ENCODE assay signal across 31 cellular contexts in genomic region chr19:36073121-36073876, GRCh38. TPM values are rescaled to one million over a fixed set of nuclear protein-coding genes. Genes with fewer than 3 reads are reported as not detected.
"Had no signal": no experiment of that assay in that cellular context is flagged by ENCODE, and none has a peak within 500 bp of the region (broad histone marks: within the 10 kb centered on the region; RNA-seq: fewer than 3 reads in every experiment).

No MANE protein-coding gene starts in this region.

- H3K27me3 Mint-ChIP-seq: effector memory CD8-positive, alpha-beta T cell; stimulated activated naive CD8-positive, alpha-beta T cell treated with anti-CD3 and anti-CD28 coated beads, Interleukin-15, amount 100 ng/mL, for 72 hours; T-helper 17 cell had no signal

- H3K4me1 ChIP-seq: colonic mucosa, parathyroid adenoma, uterus had no signal

- H3K79me2 ChIP-seq: parathyroid adenoma had no signal

- H3K36me3 ChIP-seq: colonic mucosa, tibial nerve, uterus had no signal

- H3K27me3 ChIP-seq: colonic mucosa, dorsolateral prefrontal cortex, tibial nerve, uterus had no signal

- H3K27ac Mint-ChIP-seq: activated naive CD4-positive, alpha-beta T cell treated with anti-CD3 and anti-CD28 coated beads for 36 hours; effector memory CD8-positive, alpha-beta T cell; nephron; stimulated activated effector memory CD8-positive, alpha-beta T cell treated with anti-CD3 and anti-CD28 coated beads, Interleukin-12 subunit alpha, Interleukin-12 subunit beta, amount 100 ng/mL, for 72 hours; stimulated activated naive CD8-positive, alpha-beta T cell treated with anti-CD3 and anti-CD28 coated beads, Interleukin-15, amount 100 ng/mL, for 72 hours; T-helper 17 cell had no signal

- H3K27ac ChIP-seq: colonic mucosa, dorsolateral prefrontal cortex, parathyroid adenoma, skin epidermis, tibial nerve, uterus, WERI-Rb-1 had no signal

- DNase-seq: activated CD4-positive, alpha-beta T cell treated with anti-CD3 and anti-CD28 coated beads, Interleukin-2, amount 50 U/mL, for 4 hours; activated CD8-positive, alpha-beta memory T cell treated with anti-CD3 and anti-CD28 coated beads for 24 hours; activated CD8-positive, alpha-beta memory T cell treated with anti-CD3 and anti-CD28 coated beads, Interleukin-2, amount 50 U/mL, for 48 hours; activated effector memory CD4-positive, alpha-beta T cell treated with Interleukin-2 at 50 U/mL for 16 hours; activated naive CD4-positive, alpha-beta T cell treated with anti-CD3 and anti-CD28 coated beads for 36 hours; activated T-cell treated with anti-CD3 and anti-CD28 coated beads, Interleukin-2, amount 50 U/mL, for 4 hours; amygdala; colonic mucosa; dorsolateral prefrontal cortex; effector memory CD8-positive, alpha-beta T cell; head of caudate nucleus; hypothalamus; nucleus accumbens; right cardiac atrium; stimulated activated CD4-positive, alpha-beta T cell treated with anti-CD3 and anti-CD28 coated beads, Interleukin-2, amount 100 ng/mL, for 24 hours; stimulated activated naive CD8-positive, alpha-beta T cell treated with anti-CD3 and anti-CD28 coated beads, Interleukin-15, amount 100 ng/mL, for 72 hours; T-helper 17 cell; uterus; WERI-Rb-1 had no signal

- H2AFZ ChIP-seq: parathyroid adenoma had no signal

- ATAC-seq: activated T-cell treated with anti-CD3 and anti-CD28 coated beads, Interleukin-2, amount 50 U/mL, for 4 hours; effector memory CD8-positive, alpha-beta T cell; esophagus mucosa; right cardiac atrium; stimulated activated effector memory CD8-positive, alpha-beta T cell treated with anti-CD3 and anti-CD28 coated beads, Interleukin-12 subunit alpha, Interleukin-12 subunit beta, amount 100 ng/mL, for 72 hours; stimulated activated naive CD8-positive, alpha-beta T cell treated with anti-CD3 and anti-CD28 coated beads, Interleukin-15, amount 100 ng/mL, for 72 hours; T-helper 17 cell had no signal

- H3K9ac ChIP-seq: parathyroid adenoma had no signal

- FAIRE-seq: endothelial cell of umbilical vein, frontal cortex had no signal

- H3K9me3 Mint-ChIP-seq: activated naive CD4-positive, alpha-beta T cell treated with anti-CD3 and anti-CD28 coated beads for 36 hours; activated T-cell treated with anti-CD3 and anti-CD28 coated beads, Interleukin-2, amount 50 U/mL, for 4 hours; effector memory CD8-positive, alpha-beta T cell; stimulated activated effector memory CD8-positive, alpha-beta T cell treated with anti-CD3 and anti-CD28 coated beads, Interleukin-12 subunit alpha, Interleukin-12 subunit beta, amount 100 ng/mL, for 72 hours; stimulated activated naive CD8-positive, alpha-beta T cell treated with anti-CD3 and anti-CD28 coated beads, Interleukin-15, amount 100 ng/mL, for 72 hours had no signal

- H3K9me3 ChIP-seq: colonic mucosa, tibial nerve, uterus had no signal

- H3K4me3 Mint-ChIP-seq: activated naive CD4-positive, alpha-beta T cell treated with anti-CD3 and anti-CD28 coated beads for 36 hours; activated T-cell treated with anti-CD3 and anti-CD28 coated beads, Interleukin-2, amount 50 U/mL, for 4 hours; effector memory CD8-positive, alpha-beta T cell; nephron; stimulated activated effector memory CD8-positive, alpha-beta T cell treated with anti-CD3 and anti-CD28 coated beads, Interleukin-12 subunit alpha, Interleukin-12 subunit beta, amount 100 ng/mL, for 72 hours; stimulated activated naive CD8-positive, alpha-beta T cell treated with anti-CD3 and anti-CD28 coated beads, Interleukin-15, amount 100 ng/mL, for 72 hours; T-helper 17 cell had no signal

- H3K4me1 Mint-ChIP-seq: stimulated activated effector memory CD8-positive, alpha-beta T cell treated with anti-CD3 and anti-CD28 coated beads, Interleukin-12 subunit alpha, Interleukin-12 subunit beta, amount 100 ng/mL, for 72 hours; stimulated activated naive CD8-positive, alpha-beta T cell treated with anti-CD3 and anti-CD28 coated beads, Interleukin-15, amount 100 ng/mL, for 72 hours; T-helper 17 cell had no signal

- H3K4me3 ChIP-seq: colonic mucosa, dorsolateral prefrontal cortex, skin epidermis, tibial nerve, uterus had no signal

RNA-seq across cellular contexts. Expression of gene OVOL3, which starts 37.6 kb away (rescaled TPM):
- total RNA-seq: activated naive CD4-positive, alpha-beta T cell treated with anti-CD3 and anti-CD28 coated beads for 36 hours; activated T-cell treated with anti-CD3 and anti-CD28 coated beads, Interleukin-2, amount 50 U/mL, for 4 hours; bronchial epithelial cell; colonic mucosa; dorsolateral prefrontal cortex; endothelial cell of umbilical vein; esophagus mucosa; frontal cortex; liver; myocyte; pulmonary artery endothelial cell; right cardiac atrium; T-helper 17 cell; tibial nerve; uterus had no signal
- polyA plus RNA-seq: endothelial cell of umbilical vein, liver, right cardiac atrium had no signal
